In the genomic region with DNA sequence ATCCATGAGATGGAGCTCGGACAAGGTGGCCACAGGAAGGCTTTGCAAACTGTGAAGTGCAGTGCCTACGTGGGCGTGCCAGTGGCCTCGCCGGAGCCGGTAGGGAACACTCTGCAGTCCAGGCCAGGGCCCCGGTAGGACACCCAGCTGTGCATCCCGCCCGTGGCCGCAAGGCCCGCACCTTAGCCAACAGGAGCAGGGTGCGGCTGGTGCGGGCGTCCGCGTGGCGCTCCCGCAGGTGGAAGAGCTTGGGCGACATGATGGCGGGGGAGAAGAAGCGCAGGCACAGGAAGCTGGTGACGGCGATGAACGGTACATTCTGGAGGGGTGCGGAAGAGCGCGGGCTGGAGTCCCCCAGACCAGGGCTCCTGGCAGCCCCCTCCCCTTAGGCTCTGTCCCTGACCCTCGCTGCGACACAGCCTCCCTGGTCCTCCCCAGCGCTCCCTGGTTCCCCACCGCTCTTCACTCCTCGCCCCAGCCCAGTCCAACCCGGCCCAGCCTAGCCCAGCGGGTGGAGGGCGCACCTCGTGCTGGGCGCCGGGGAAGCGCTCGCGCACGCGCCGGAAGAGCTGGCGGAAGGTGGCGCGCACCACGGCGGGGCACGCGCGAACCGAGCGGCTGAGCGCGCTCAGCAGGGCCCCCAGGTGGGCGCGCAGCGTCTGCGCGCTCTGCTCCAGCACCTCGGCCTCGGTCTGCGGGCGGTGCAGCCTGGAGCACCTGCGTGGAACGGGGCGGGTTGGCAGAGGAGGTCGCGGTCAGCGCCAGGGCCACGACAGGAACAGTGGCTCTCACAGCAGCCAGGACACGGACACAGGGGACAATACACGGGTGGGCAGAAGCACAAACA, we compare ENCODE assay signal across 12 cellular contexts. TPM values are rescaled to one million over a fixed set of nuclear protein-coding genes. Genes with fewer than 3 reads are reported as not detected.
DNase-seq lines count a peak whose midpoint lies in the region; ATAC-seq and TF ChIP-seq lines count a peak whose summit lies in the region.
"Not testable (repeated sequence)": the region's sequence is repeated elsewhere in the genome, so short reads cannot be mapped to it uniquely, and the experiment has no call there.
"Had no signal": no experiment of that assay in that cellular context is flagged by ENCODE, and none has a peak within 500 bp of the region (broad histone marks: within the 10 kb centered on the region; RNA-seq: fewer than 3 reads in every experiment).

No MANE protein-coding gene starts in this region.

- H4K20me1 ChIP-seq in DOHH2 (ENCODE audit: control insufficient read depth, insufficient read depth, low read depth, low read length); GM23338 (replicated peaks; ENCODE audit: insufficient read depth): not testable (repeated sequence)

- H3K4me3 ChIP-seq in DOHH2 (ENCODE audit: low read length) (peak overlapping the region; percentile 44; the same call in 1 of the 2 replicates), HUES6 (ENCODE audit: low read depth, low read length) (peak overlapping the region; percentile 55)
- not testable (repeated sequence) for H3K4me3 ChIP-seq in GM23338

- not testable (repeated sequence) for H3K27ac ChIP-seq in DOHH2 (ENCODE audit: low read depth, low read length); GM23338 (ENCODE audit: low read depth); HUES6 (ENCODE audit: low read depth, low read length)

- not testable (repeated sequence) for H3F3A ChIP-seq in DOHH2 (ENCODE audit: control insufficient read depth, insufficient read depth); GM23338 (replicated peaks; ENCODE audit: low read depth)

- not testable (repeated sequence) for DNase-seq in GM23338 (ENCODE audit: low spot score); left lobe of liver (ENCODE audit: low spot score)
- DNase-seq in activated CD8-positive, alpha-beta memory T cell treated with anti-CD3 and anti-CD28 coated beads, Interleukin-2, amount 50 U/mL, for 48 hours = peak; percentile 60

- not testable (repeated sequence) for H3K27me3 Mint-ChIP-seq in GM23338 (ENCODE audit: insufficient read depth, low read depth, poor library complexity); stimulated activated memory B cell treated with anti-CD40 and anti-IgM and Interleukin-4, amounts not matched to agents 10 μg/mL and 1 μg/mL and 100 μg/mL, for 72 hours

- not testable (repeated sequence) for H2AFZ ChIP-seq in GM23338

- H3K4me1 ChIP-seq in DOHH2 (ENCODE audit: control insufficient read depth, low read length); GM23338 (ENCODE audit: insufficient read depth); HUES6 (ENCODE audit: control insufficient read depth, insufficient read depth, low read length): not testable (repeated sequence)

- ATAC-seq in GM19372 (IDR thresholded peaks at IDR 0.05; ENCODE audit: low read depth, unreplicated experiment) (peak; percentile 59), GM23338 (peak; percentile 33), HG03064 (IDR thresholded peaks at IDR 0.05; ENCODE audit: low read depth, unreplicated experiment) (peak; percentile 56), left lobe of liver (peak; percentile 54)
- ATAC-seq in stimulated activated memory B cell treated with anti-CD40 and anti-IgM and Interleukin-4, amounts not matched to agents 10 μg/mL and 1 μg/mL and 100 μg/mL, for 72 hours = peak; percentile 88

- TF ChIP-seq CTCF in DOHH2 (IDR thresholded peaks at IDR 0.05; ENCODE audit: low read depth, low read length, poor library complexity, severe bottlenecking); GM23338 (conservative IDR thresholded peaks at IDR 0.05; ENCODE audit: low read depth in 2 of 2): not testable (repeated sequence)

- H3K4me1 Mint-ChIP-seq in GM23338; stimulated activated memory B cell treated with anti-CD40 and anti-IgM and Interleukin-4, amounts not matched to agents 10 μg/mL and 1 μg/mL and 100 μg/mL, for 72 hours: not testable (repeated sequence)

- H3K9me2 ChIP-seq in DOHH2 (replicated peaks; ENCODE audit: control insufficient read depth, low read length); GM23338 (ENCODE audit: insufficient read depth): not testable (repeated sequence)

- not testable (repeated sequence) for H3K4me3 Mint-ChIP-seq in GM23338; stimulated activated memory B cell treated with anti-CD40 and anti-IgM and Interleukin-4, amounts not matched to agents 10 μg/mL and 1 μg/mL and 100 μg/mL, for 72 hours

- H3K9me3 ChIP-seq in DOHH2 (ENCODE audit: control insufficient read depth, insufficient read depth, low read length); HUES6 (ENCODE audit: control insufficient read depth, insufficient read depth, low read depth, low read length): not testable (repeated sequence)

- not testable (repeated sequence) for H3K79me2 ChIP-seq in DOHH2 (ENCODE audit: control insufficient read depth, low read length); GM23338 (replicated peaks; ENCODE audit: insufficient read depth)

- not testable (repeated sequence) for H3K27ac Mint-ChIP-seq in GM23338; stimulated activated memory B cell treated with anti-CD40 and anti-IgM and Interleukin-4, amounts not matched to agents 10 μg/mL and 1 μg/mL and 100 μg/mL, for 72 hours

- not testable (repeated sequence) for H3K9me3 Mint-ChIP-seq in GM23338; stimulated activated memory B cell treated with anti-CD40 and anti-IgM and Interleukin-4, amounts not matched to agents 10 μg/mL and 1 μg/mL and 100 μg/mL, for 72 hours

- not testable (repeated sequence) for H3K9ac ChIP-seq in HUES6 (ENCODE audit: low read length)

- not testable (repeated sequence) for H3K36me3 Mint-ChIP-seq in GM23338 (ENCODE audit: low read depth); stimulated activated memory B cell treated with anti-CD40 and anti-IgM and Interleukin-4, amounts not matched to agents 10 μg/mL and 1 μg/mL and 100 μg/mL, for 72 hours

- H3K36me3 ChIP-seq in DOHH2 (ENCODE audit: control insufficient read depth, low read length); GM23338 (ENCODE audit: insufficient read depth); HUES6 (ENCODE audit: control insufficient read depth, insufficient read depth, low read length): not testable (repeated sequence)

- H3K4me2 ChIP-seq in DOHH2 (ENCODE audit: low read length) = peak overlapping the region; percentile 40
- H3K4me2 ChIP-seq in GM23338 = not testable (repeated sequence)

- not testable (repeated sequence) for H3K27me3 ChIP-seq in DOHH2 (ENCODE audit: control insufficient read depth, low read length); GM23338 (ENCODE audit: insufficient read depth)
- peaks cover 11% of the 10 kb centered on the region for H3K27me3 ChIP-seq in HUES6 (ENCODE audit: control insufficient read depth, insufficient read depth, low read length)

RNA-seq across cellular contexts. Expression of a gene that starts 18.2 kb away (rescaled TPM):
- 0.50 and 3.8 TPM in 2 replicates for total RNA-seq in GM23338 (2014; rRNA removed; shearing (Covaris generic))
- 1.5 and 3.2 TPM in 2 replicates for polyA plus RNA-seq in GM23338 (2016; fragmentation: Nextera tagmentation; extraction: Ambion mirVana)
- 3.7 TPM for total RNA-seq in left lobe of liver

RNA-seq across cellular contexts. Expression of a gene that starts 39.5 kb away (rescaled TPM):
- not detected in 2 replicates for total RNA-seq in GM23338 (2014; rRNA removed; shearing (Covaris generic))
- polyA plus RNA-seq in GM23338 (2016; fragmentation: Nextera tagmentation; extraction: Ambion mirVana) = 1.7 TPM in 1 of 2 replicates, not detected in the other
- not detected for total RNA-seq in left lobe of liver
- total RNA-seq: activated CD8-positive, alpha-beta memory T cell treated with anti-CD3 and anti-CD28 coated beads for 36 hours; gastroesophageal sphincter; H4; progenitor cell of endocrine pancreas had no signal

RNA-seq across cellular contexts. Expression of a gene that starts 47.1 kb away (rescaled TPM):
- total RNA-seq in GM23338 (2014; rRNA removed; shearing (Covaris generic)) = 10.6 and 12.6 TPM in 2 replicates
- 5.0 and 7.7 TPM in 2 replicates for polyA plus RNA-seq in GM23338 (2016; fragmentation: Nextera tagmentation; extraction: Ambion mirVana)
- 10.0 TPM for total RNA-seq in left lobe of liver

RNA-seq across cellular contexts. Expression of a gene that starts 59.1 kb away (rescaled TPM):
- total RNA-seq in GM23338 (2014; rRNA removed; shearing (Covaris generic)) = 10.6 and 11.7 TPM in 2 replicates
- polyA plus RNA-seq in GM23338 (2016; fragmentation: Nextera tagmentation; extraction: Ambion mirVana) = 3.3 and 5.7 TPM in 2 replicates
- total RNA-seq in left lobe of liver = 8.2 TPM

Comparison
In these comparisons a context has a peak if more than half of its experiments do, and no peak if none do; other contexts are left out.
1. ATAC-seq: peak in every context shown above with its lines; median percentile 88 in stimulated activated memory B cell treated with anti-CD40 and anti-IgM and Interleukin-4, amounts not matched to agents 10 μg/mL and 1 μg/mL and 100 μg/mL, for 72 hours; 59 in GM19372; 56 in HG03064; 54 in left lobe of liver; 33 in GM23338.